11 cellular contexts compared by ENCODE assay signal in the genomic region with DNA sequence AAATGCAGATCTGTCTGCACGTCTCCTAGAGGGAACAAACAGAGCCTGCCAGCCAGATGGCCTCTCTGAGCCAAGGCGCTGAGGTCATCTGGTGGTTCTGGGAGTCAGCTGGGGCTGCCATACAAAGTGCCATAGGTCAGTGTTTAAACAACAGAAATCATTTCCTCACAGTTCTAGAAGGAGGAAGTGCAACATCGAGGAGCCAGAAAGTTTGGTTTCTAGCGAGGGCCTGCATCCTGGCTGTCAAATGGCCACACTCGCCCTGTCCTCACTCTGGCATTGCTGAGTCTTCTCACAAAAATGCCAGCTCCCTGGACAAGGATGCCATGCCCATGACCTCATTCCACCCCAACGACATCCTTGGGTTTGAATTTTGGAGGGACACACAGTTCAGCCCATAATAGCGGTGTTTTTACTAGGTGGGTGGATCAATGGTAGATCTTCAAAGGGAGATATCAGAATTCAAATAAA. TPM values are rescaled to one million over a fixed set of nuclear protein-coding genes. Genes with fewer than 3 reads are reported as not detected.
DNase-seq lines count a peak whose midpoint lies in the region; ATAC-seq, FAIRE-seq and TF ChIP-seq lines count a peak whose summit lies in the region.
"Had no signal": no experiment of that assay in that cellular context is flagged by ENCODE, and none has a peak within 500 bp of the region (broad histone marks: within the 10 kb centered on the region; RNA-seq: fewer than 3 reads in every experiment).

No MANE protein-coding gene starts in this region.

- no peaks in the 10 kb centered on the region for H3K4me1 ChIP-seq in pancreas
- no peaks in the 10 kb centered on the region for H3K4me1 ChIP-seq in thyroid gland
- no peaks in the 10 kb centered on the region for H3K4me1 ChIP-seq in mucosa of descending colon (ENCODE audit: low read depth)

- CTCF ChIA-PET in activated naive CD4-positive, alpha-beta T cell treated with anti-CD3 and anti-CD28 coated beads, Interleukin-2, amount 10 ng/mL, durations not matched to agents 7 days and 5 days (lab: Charles Lee), result no interaction called here

- H3K36me3 ChIP-seq in pancreas (no peaks in the 10 kb centered on the region), thyroid gland (no peaks in the 10 kb centered on the region), mucosa of descending colon (ENCODE audit: low read depth) (no peaks in the 10 kb centered on the region)
- H3K36me3 ChIP-seq: ovary had no signal

- H3K4me1 Mint-ChIP-seq in activated naive CD4-positive, alpha-beta T cell treated with anti-CD3 and anti-CD28 coated beads, Interleukin-2, amount 10 ng/mL, durations not matched to agents 7 days and 5 days, result no peaks in the 10 kb centered on the region

- ATAC-seq in pancreas (peak; percentile 88 to 97 (median 92)), mucosa of descending colon (no peak)

- peaks cover 3% of the 10 kb centered on the region for H3K27me3 Mint-ChIP-seq in activated naive CD4-positive, alpha-beta T cell treated with anti-CD3 and anti-CD28 coated beads, Interleukin-2, amount 10 ng/mL, durations not matched to agents 7 days and 5 days

- no peak overlapping the region for H3K27ac Mint-ChIP-seq in activated naive CD4-positive, alpha-beta T cell treated with anti-CD3 and anti-CD28 coated beads, Interleukin-2, amount 10 ng/mL, durations not matched to agents 7 days and 5 days
- H3K27ac Mint-ChIP-seq: activated T-helper 1 cell treated with anti-CD3 and anti-CD28 coated beads, Interleukin-12 subunit alpha, Interleukin-12 subunit beta, Interleukin-2, Interleukin-4 antibody, amounts not matched to agents 30 ng/mL and 10 ng/mL and 1 ng/mL, durations not matched to agents 14 hours and 24 hours and 36 hours had no signal

- WGBS in pancreas, 2 donors, result 32 to 33% methylated on average over 7 of the region's 7 CpGs
- WGBS in thyroid gland, 2 donors, result 66 to 89% methylated on average over 7 of the region's 7 CpGs

- no peaks in the 10 kb centered on the region for H3K36me3 Mint-ChIP-seq in activated naive CD4-positive, alpha-beta T cell treated with anti-CD3 and anti-CD28 coated beads, Interleukin-2, amount 10 ng/mL, durations not matched to agents 7 days and 5 days

- H3K9me3 ChIP-seq in pancreas (no peaks in the 10 kb centered on the region), thyroid gland (no peaks in the 10 kb centered on the region), mucosa of descending colon (peaks cover 29% of the 10 kb centered on the region)
- H3K9me3 ChIP-seq: ovary had no signal

- intact Hi-C loops in pancreas (cut with DNase I), result no loop called here
- intact Hi-C loops in thyroid gland (cut with DNase I), result no loop called here
- intact Hi-C loops in mucosa of descending colon (cut with DNase I, micrococcal nuclease), result no loop called here

- H3K27ac ChIP-seq in pancreas (no peak overlapping the region), thyroid gland (no peak overlapping the region)
- H3K27ac ChIP-seq: ovary had no signal

- H3K4me3 Mint-ChIP-seq in activated naive CD4-positive, alpha-beta T cell treated with anti-CD3 and anti-CD28 coated beads, Interleukin-2, amount 10 ng/mL, durations not matched to agents 7 days and 5 days, result no peak overlapping the region
- H3K4me3 Mint-ChIP-seq: activated T-helper 1 cell treated with anti-CD3 and anti-CD28 coated beads, Interleukin-12 subunit alpha, Interleukin-12 subunit beta, Interleukin-2, Interleukin-4 antibody, amounts not matched to agents 30 ng/mL and 10 ng/mL and 1 ng/mL, durations not matched to agents 14 hours and 24 hours and 36 hours had no signal

- no peak overlapping the region for H3K4me3 ChIP-seq in pancreas
- no peak overlapping the region for H3K4me3 ChIP-seq in thyroid gland (replicated peaks in 1 of 3)
- no peak overlapping the region for H3K4me3 ChIP-seq in mucosa of descending colon
- H3K4me3 ChIP-seq: dorsolateral prefrontal cortex, ovary had no signal

- no peak for TF ChIP-seq POLR2A in thyroid gland (IDR thresholded peaks at IDR 0.05)

- no peak for FAIRE-seq in pancreas (lab: Jason Lieb, UNC)

- no peaks in the 10 kb centered on the region for H3K27me3 ChIP-seq in pancreas
- no peaks in the 10 kb centered on the region for H3K27me3 ChIP-seq in thyroid gland
- H3K27me3 ChIP-seq: dorsolateral prefrontal cortex, ovary had no signal

- peak; percentile 95 for DNase-seq in EL
- peak; percentile 31 for DNase-seq in NCI-H774 (lab: John Stamatoyannopoulos, UW)
- DNase-seq in dermis blood vessel endothelial cell, result peak; percentile 77
- peak in 4 of 6 donors; percentile 31 to 69 (median 55) for DNase-seq in pancreas
- DNase-seq in thyroid gland, result no peak
- no peak for DNase-seq in GM03348 (ENCODE audit: low spot score)
- no peak for DNase-seq in activated naive CD4-positive, alpha-beta T cell treated with anti-CD3 and anti-CD28 coated beads, Interleukin-2, amount 10 ng/mL, durations not matched to agents 7 days and 5 days
- no peak for DNase-seq in mucosa of descending colon
- DNase-seq: ovary had no signal

- no peak for TF ChIP-seq CTCF in pancreas (IDR thresholded peaks at IDR 0.05)
- no peak for TF ChIP-seq CTCF in thyroid gland (IDR thresholded peaks at IDR 0.05)
- no peak for TF ChIP-seq CTCF in mucosa of descending colon (IDR thresholded peaks at IDR 0.05)

- H3K9me3 Mint-ChIP-seq in activated naive CD4-positive, alpha-beta T cell treated with anti-CD3 and anti-CD28 coated beads, Interleukin-2, amount 10 ng/mL, durations not matched to agents 7 days and 5 days, result no peaks in the 10 kb centered on the region
- H3K9me3 Mint-ChIP-seq: activated T-helper 1 cell treated with anti-CD3 and anti-CD28 coated beads, Interleukin-12 subunit alpha, Interleukin-12 subunit beta, Interleukin-2, Interleukin-4 antibody, amounts not matched to agents 30 ng/mL and 10 ng/mL and 1 ng/mL, durations not matched to agents 14 hours and 24 hours and 36 hours had no signal

RNA-seq across cellular contexts. Expression of gene MYT1L, which starts 59.6 kb away (rescaled TPM):
- total RNA-seq in dermis blood vessel endothelial cell (not detected in 2 replicates), pancreas (1 to 10 TPM in 5 of 6 donors, under 1 TPM in 1; 0.60 to 2.5 (median 1.8) TPM), thyroid gland (1 to 10 TPM in 1 of 4 donors, under 1 TPM in 2, not detected in 1; 0.13 to 2.1 (median 0.45) TPM), mucosa of descending colon (1 to 10 TPM in 1 of 3 donors, under 1 TPM in 1, not detected in 1; 0.29 to 1.3 TPM)
- polyA plus RNA-seq in pancreas, result 1 to 10 TPM; 2.6 to 5.7 TPM
- total RNA-seq: activated T-helper 1 cell treated with anti-CD3 and anti-CD28 coated beads, Interleukin-12 subunit alpha, Interleukin-12 subunit beta, Interleukin-2, Interleukin-4 antibody, amounts not matched to agents 30 ng/mL and 10 ng/mL and 1 ng/mL, durations not matched to agents 14 hours and 24 hours and 36 hours; ovary had no signal

Comparison
In these comparisons a context has a peak if more than half of its experiments do, and no peak if none do; other contexts are left out.
1. DNase-seq: peak in EL (single experiment), NCI-H774 (single experiment), dermis blood vessel endothelial cell (single experiment) and pancreas (4 of 6); none in thyroid gland (0 of 2), GM03348 (single experiment), activated naive CD4-positive, alpha-beta T cell treated with anti-CD3 and anti-CD28 coated beads, Interleukin-2, amount 10 ng/mL, durations not matched to agents 7 days and 5 days (single experiment) and mucosa of descending colon (0 of 3).